ENCODE assay signal across 10 cellular contexts in the genomic region with DNA sequence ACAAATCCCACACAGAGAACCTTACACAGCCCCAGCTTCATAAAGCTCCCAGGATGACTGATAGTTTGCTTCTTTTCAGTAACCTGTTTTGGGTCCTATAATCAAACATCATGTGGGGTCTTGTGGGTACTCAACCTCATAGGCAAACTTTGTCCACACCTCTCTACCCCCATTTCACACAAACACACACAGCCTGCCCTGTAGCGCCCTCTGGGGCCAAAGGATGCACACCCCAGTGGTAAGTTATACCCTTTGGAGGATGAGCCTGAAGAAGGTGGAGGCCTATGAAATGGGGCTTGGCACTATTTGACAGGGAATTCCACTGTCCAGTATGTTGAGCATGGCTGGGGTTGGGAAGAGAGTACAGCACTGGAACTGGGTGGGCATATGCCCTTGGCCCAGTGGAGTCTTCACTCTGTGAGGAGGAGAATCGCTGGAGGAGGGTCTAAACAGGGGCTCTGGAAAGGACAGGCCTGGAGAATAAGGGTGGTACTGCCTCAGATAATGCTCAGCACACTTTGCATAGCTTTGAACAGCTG. TPM values are rescaled to one million over a fixed set of nuclear protein-coding genes. Genes with fewer than 3 reads are reported as not detected.
DNase-seq lines count a peak whose midpoint lies in the region; ATAC-seq and TF ChIP-seq lines count a peak whose summit lies in the region.
"Had no signal": no experiment of that assay in that cellular context is flagged by ENCODE, and none has a peak within 500 bp of the region (broad histone marks: within the 10 kb centered on the region; RNA-seq: fewer than 3 reads in every experiment).

No MANE protein-coding gene starts in this region.

- WGBS in liver, result 70% methylated on average over 2 of the region's 2 CpGs
- 53 to 80% (median 57%) methylated on average over 2 of the region's 2 CpGs for WGBS in stomach, 5 donors

- H3K27ac Mint-ChIP-seq in CD4-positive, CD25-positive, alpha-beta regulatory T cell, result peak overlapping the region in 2 of 3 donors; percentile 11 to 28

- ATAC-seq in CD4-positive, CD25-positive, alpha-beta regulatory T cell (ENCODE audit: low read depth in 2 of 2), result peak in 1 of 2 donors; percentile 24
- ATAC-seq in GM18502 (IDR thresholded peaks at IDR 0.05; ENCODE audit: poor library complexity, unreplicated experiment) (peak; percentile 54), HG03469 (IDR thresholded peaks at IDR 0.05; ENCODE audit: unreplicated experiment) (no peak)
- ATAC-seq: mucosa of descending colon had no signal

- peaks cover 0 to 2% (median 0%) of the 10 kb centered on the region in 7 donors for H3K9me3 Mint-ChIP-seq in CD4-positive, CD25-positive, alpha-beta regulatory T cell

- intact Hi-C loops in stomach (cut with DNase I; ENCODE audit: low total_unique reads), result no loop called here

- no peak overlapping the region for H3K4me3 Mint-ChIP-seq in CD4-positive, CD25-positive, alpha-beta regulatory T cell

- H3K4me1 ChIP-seq in CD4-positive, CD25-positive, alpha-beta regulatory T cell (ENCODE audit: control insufficient read depth, insufficient read depth, low read length, poor library complexity, severe bottlenecking), result no peaks in the 10 kb centered on the region
- H3K4me1 ChIP-seq in liver (ENCODE audit: control insufficient read depth in 4 of 4, insufficient read depth in 4 of 4, low read length in 3 of 4) (no peaks in the 10 kb centered on the region), stomach (no peaks in the 10 kb centered on the region)

- no peak overlapping the region for H3K4me3 ChIP-seq in CD4-positive, CD25-positive, alpha-beta regulatory T cell (ENCODE audit: low read depth, low read length)
- H3K4me3 ChIP-seq in WERI-Rb-1 (ENCODE audit: low read depth, low read length) (no peak overlapping the region), liver (ENCODE audit: low read depth in 1 of 3, low read length in 3 of 3) (no peak overlapping the region), stomach (no peak overlapping the region)
- H3K4me3 ChIP-seq: mucosa of descending colon had no signal

- H3K36me3 Mint-ChIP-seq in CD4-positive, CD25-positive, alpha-beta regulatory T cell, result no peaks in the 10 kb centered on the region

- no peaks in the 10 kb centered on the region for H3K36me3 ChIP-seq in CD4-positive, CD25-positive, alpha-beta regulatory T cell (ENCODE audit: control insufficient read depth, insufficient read depth, low read length)
- no peaks in the 10 kb centered on the region for H3K36me3 ChIP-seq in WERI-Rb-1
- no peaks in the 10 kb centered on the region for H3K36me3 ChIP-seq in liver (ENCODE audit: control insufficient read depth in 4 of 4, insufficient read depth in 3 of 4, low read depth in 1 of 4, low read length in 3 of 4)
- no peaks in the 10 kb centered on the region for H3K36me3 ChIP-seq in stomach

- in situ Hi-C loops in G401 (cut with HindIII; ENCODE audit: low sequenced_read_pairs), result no loop called here

- H3K27me3 ChIP-seq in CD4-positive, CD25-positive, alpha-beta regulatory T cell (ENCODE audit: control insufficient read depth, insufficient read depth, low read length), result no peaks in the 10 kb centered on the region
- H3K27me3 ChIP-seq in WERI-Rb-1 (ENCODE audit: insufficient read depth, low read depth, severe bottlenecking) (no peaks in the 10 kb centered on the region), liver (ENCODE audit: control insufficient read depth in 4 of 4, insufficient read depth in 4 of 4, low read length in 3 of 4) (no peaks in the 10 kb centered on the region), stomach (no peaks in the 10 kb centered on the region)

- no peak overlapping the region for H3K9ac ChIP-seq in liver (ENCODE audit: low read depth in 1 of 2, low read length in 2 of 2)

- H3K27ac ChIP-seq in CD4-positive, CD25-positive, alpha-beta regulatory T cell (ENCODE audit: insufficient read depth, low read length, poor library complexity, severe bottlenecking), result no peak overlapping the region
- no peak overlapping the region for H3K27ac ChIP-seq in WERI-Rb-1
- H3K27ac ChIP-seq in liver (ENCODE audit: low read depth in 1 of 2, low read length in 2 of 2), result no peak overlapping the region
- H3K27ac ChIP-seq in stomach, result no peak overlapping the region

- no peaks in the 10 kb centered on the region for H3K9me3 ChIP-seq in CD4-positive, CD25-positive, alpha-beta regulatory T cell (ENCODE audit: control insufficient read depth in 2 of 2, low read length in 2 of 2)
- no peaks in the 10 kb centered on the region for H3K9me3 ChIP-seq in WERI-Rb-1 (ENCODE audit: severe bottlenecking)
- H3K9me3 ChIP-seq in liver (ENCODE audit: control insufficient read depth in 4 of 4, low read length in 3 of 4), result no peaks in the 10 kb centered on the region
- H3K9me3 ChIP-seq in stomach, result no peaks in the 10 kb centered on the region
- H3K9me3 ChIP-seq: mucosa of descending colon had no signal

- TF ChIP-seq POLR2A in stomach (IDR thresholded peaks at IDR 0.05), result no peak

- peak in 1 of 3 donors; percentile 14 for DNase-seq in CD4-positive, CD25-positive, alpha-beta regulatory T cell
- DNase-seq in WERI-Rb-1 (peak; percentile 55), G401 (ENCODE audit: low spot score) (no peak), stomach (no peak), A172 (ENCODE audit: low spot score) (no peak)
- DNase-seq: NCI-H2029 treated with DMSO at 0.1 percent for 48 hours had no signal

- no peaks in the 10 kb centered on the region for H3K4me1 Mint-ChIP-seq in CD4-positive, CD25-positive, alpha-beta regulatory T cell

- TF ChIP-seq CTCF in WERI-Rb-1 (IDR thresholded peaks at IDR 0.05; ENCODE audit: low read depth, low read length) (peak; percentile 71), liver (IDR thresholded peaks at IDR 0.05; ENCODE audit: low read depth, low read length, missing input control) (no peak), stomach (IDR thresholded peaks at IDR 0.05) (no peak)

- H3K27me3 Mint-ChIP-seq in CD4-positive, CD25-positive, alpha-beta regulatory T cell, result peaks cover 6% of the 10 kb centered on the region

- TF ChIP-seq RAD21 in liver (IDR thresholded peaks at IDR 0.05), result peak; percentile 7 to 34

- TF ChIP-seq EP300 in stomach (IDR thresholded peaks at IDR 0.05), result no peak

TF ChIP-seq in liver, 16 proteins besides CTCF, POLR2A, EP300 and RAD21 (continues in another document):
- no peak for TF ChIP-seq EGR1 (IDR thresholded peaks at IDR 0.05; ENCODE audit: low read depth in 2 of 2)
- TF ChIP-seq HNF4A (conservative IDR thresholded peaks at IDR 0.05), result no peak
- TF ChIP-seq JUND (IDR thresholded peaks at IDR 0.05), result no peak
- TF ChIP-seq FOXA1 (IDR thresholded peaks at IDR 0.05), result no peak
- TF ChIP-seq, protein P1, sequence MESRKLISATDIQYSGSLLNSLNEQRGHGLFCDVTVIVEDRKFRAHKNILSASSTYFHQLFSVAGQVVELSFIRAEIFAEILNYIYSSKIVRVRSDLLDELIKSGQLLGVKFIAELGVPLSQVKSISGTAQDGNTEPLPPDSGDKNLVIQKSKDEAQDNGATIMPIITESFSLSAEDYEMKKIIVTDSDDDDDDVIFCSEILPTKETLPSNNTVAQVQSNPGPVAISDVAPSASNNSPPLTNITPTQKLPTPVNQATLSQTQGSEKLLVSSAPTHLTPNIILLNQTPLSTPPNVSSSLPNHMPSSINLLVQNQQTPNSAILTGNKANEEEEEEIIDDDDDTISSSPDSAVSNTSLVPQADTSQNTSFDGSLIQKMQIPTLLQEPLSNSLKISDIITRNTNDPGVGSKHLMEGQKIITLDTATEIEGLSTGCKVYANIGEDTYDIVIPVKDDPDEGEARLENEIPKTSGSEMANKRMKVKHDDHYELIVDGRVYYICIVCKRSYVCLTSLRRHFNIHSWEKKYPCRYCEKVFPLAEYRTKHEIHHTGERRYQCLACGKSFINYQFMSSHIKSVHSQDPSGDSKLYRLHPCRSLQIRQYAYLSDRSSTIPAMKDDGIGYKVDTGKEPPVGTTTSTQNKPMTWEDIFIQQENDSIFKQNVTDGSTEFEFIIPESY (IDR thresholded peaks at IDR 0.05), result no peak
- no peak for TF ChIP-seq RXRA (IDR thresholded peaks at IDR 0.05)
- TF ChIP-seq, protein P2, sequence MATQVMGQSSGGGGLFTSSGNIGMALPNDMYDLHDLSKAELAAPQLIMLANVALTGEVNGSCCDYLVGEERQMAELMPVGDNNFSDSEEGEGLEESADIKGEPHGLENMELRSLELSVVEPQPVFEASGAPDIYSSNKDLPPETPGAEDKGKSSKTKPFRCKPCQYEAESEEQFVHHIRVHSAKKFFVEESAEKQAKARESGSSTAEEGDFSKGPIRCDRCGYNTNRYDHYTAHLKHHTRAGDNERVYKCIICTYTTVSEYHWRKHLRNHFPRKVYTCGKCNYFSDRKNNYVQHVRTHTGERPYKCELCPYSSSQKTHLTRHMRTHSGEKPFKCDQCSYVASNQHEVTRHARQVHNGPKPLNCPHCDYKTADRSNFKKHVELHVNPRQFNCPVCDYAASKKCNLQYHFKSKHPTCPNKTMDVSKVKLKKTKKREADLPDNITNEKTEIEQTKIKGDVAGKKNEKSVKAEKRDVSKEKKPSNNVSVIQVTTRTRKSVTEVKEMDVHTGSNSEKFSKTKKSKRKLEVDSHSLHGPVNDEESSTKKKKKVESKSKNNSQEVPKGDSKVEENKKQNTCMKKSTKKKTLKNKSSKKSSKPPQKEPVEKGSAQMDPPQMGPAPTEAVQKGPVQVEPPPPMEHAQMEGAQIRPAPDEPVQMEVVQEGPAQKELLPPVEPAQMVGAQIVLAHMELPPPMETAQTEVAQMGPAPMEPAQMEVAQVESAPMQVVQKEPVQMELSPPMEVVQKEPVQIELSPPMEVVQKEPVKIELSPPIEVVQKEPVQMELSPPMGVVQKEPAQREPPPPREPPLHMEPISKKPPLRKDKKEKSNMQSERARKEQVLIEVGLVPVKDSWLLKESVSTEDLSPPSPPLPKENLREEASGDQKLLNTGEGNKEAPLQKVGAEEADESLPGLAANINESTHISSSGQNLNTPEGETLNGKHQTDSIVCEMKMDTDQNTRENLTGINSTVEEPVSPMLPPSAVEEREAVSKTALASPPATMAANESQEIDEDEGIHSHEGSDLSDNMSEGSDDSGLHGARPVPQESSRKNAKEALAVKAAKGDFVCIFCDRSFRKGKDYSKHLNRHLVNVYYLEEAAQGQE (IDR thresholded peaks at IDR 0.05), result no peak
- no peak for TF ChIP-seq FOXA2 (IDR thresholded peaks at IDR 0.05)
- no peak for TF ChIP-seq YY1 (IDR thresholded peaks at IDR 0.05)
- no peak for TF ChIP-seq GABPA (IDR thresholded peaks at IDR 0.05 in 1 of 2, conservative IDR thresholded peaks at IDR 0.05 in 1 of 2)
- no peak for TF ChIP-seq NR2F2 (IDR thresholded peaks at IDR 0.05)
- no peak for TF ChIP-seq TAF1 (conservative IDR thresholded peaks at IDR 0.05)

RNA-seq across cellular contexts. Expression of a gene that starts 30.5 kb away (rescaled TPM):
- not detected for total RNA-seq in CD4-positive, CD25-positive, alpha-beta regulatory T cell
- under 1 TPM in 1 of 4 donors, not detected in 3; 0.19 TPM for polyA plus RNA-seq in CD4-positive, CD25-positive, alpha-beta regulatory T cell
- total RNA-seq in liver (1 to 10 TPM; 3.1 to 4.4 TPM), stomach (1 to 10 TPM in 2 of 5 donors, not detected in 3; 1.5 to 4.1 TPM)
- polyA plus RNA-seq in liver (1 to 10 TPM in 1 of 2 donors, under 1 TPM in 1; 0.61 to 1.2 TPM), stomach (under 1 TPM in 1 of 3 donors, not detected in 2; 0.10 TPM)
- total RNA-seq in G401 (2014; rRNA removed; shearing (Covaris generic)), result not detected in 2 replicates
- 0.12 TPM in 1 of 2 replicates, not detected in the other for total RNA-seq in A172 (2014; rRNA removed; shearing (Covaris generic))
